In the genomic region with DNA sequence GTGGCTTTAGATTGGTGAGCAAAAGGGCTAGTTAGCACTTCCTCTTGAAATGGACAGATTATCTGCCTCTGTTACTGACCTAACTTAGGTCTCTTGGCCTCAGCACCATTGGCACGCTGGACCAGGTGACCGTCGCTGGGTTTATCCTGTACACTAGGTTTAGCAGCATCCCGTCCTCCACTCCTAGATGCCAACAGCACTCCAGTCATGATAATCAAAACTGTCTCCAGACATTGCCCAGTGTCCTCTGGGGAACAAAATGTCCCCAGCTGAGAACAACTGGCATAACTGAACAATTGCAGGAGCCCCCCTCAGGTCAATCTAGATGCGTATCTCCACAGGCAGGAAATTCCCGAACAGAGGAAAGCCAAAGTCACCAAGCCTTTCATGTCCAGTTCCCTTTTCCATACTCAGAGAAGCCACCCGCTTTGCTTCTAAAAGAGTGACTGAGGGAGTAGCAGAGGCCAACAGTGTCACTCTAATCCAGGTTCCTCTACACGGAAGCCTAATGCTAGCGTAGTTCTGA, we compare ENCODE assay signal across 31 cellular contexts.
"Had no signal": no experiment of that assay in that cellular context is flagged by ENCODE, and none has a peak within 500 bp of the region (broad histone marks: within the 10 kb centered on the region; RNA-seq: fewer than 3 reads in every experiment).

No MANE protein-coding gene starts in this region.

- DNase-seq: activated B cell treated with CpG ODN at 0.5 μM for 24 hours; activated CD4-positive, alpha-beta memory T cell treated with anti-CD3 and anti-CD28 coated beads for 36 hours; activated CD4-positive, alpha-beta T cell treated with anti-CD3 and anti-CD28 coated beads for 48 hours; activated CD8-positive, alpha-beta memory T cell treated with anti-CD3 and anti-CD28 coated beads, Interleukin-2, amount 10 ng/mL, durations not matched to agents 7 days and 5 days; activated CD8-positive, alpha-beta memory T cell treated with anti-CD3 and anti-CD28 coated beads, Interleukin-2, amount 50 U/mL, for 4 hours; activated CD8-positive, alpha-beta T cell treated with anti-CD3 and anti-CD28 coated beads, Interleukin-2, amount 10 ng/mL, durations not matched to agents 7 days and 5 days; activated gamma-delta T cell; activated naive CD4-positive, alpha-beta T cell; activated naive CD4-positive, alpha-beta T cell treated with anti-CD3 and anti-CD28 coated beads, Interleukin-2, amount 10 ng/mL, durations not matched to agents 7 days and 5 days; activated naive CD8-positive, alpha-beta T cell treated with anti-CD3 and anti-CD28 coated beads, Interleukin-2, amount 10 ng/mL, durations not matched to agents 7 days and 5 days; activated T-cell treated with anti-CD3 and anti-CD28 coated beads, Interleukin-2, amount 50 U/mL, for 1 hour; activated T-cell treated with anti-CD3 and anti-CD28 coated beads, Interleukin-2, amount 50 U/mL, for 72 hours; central memory CD4-positive, alpha-beta T cell; cerebellar nuclear complex; colonic mucosa; effector CD8-positive, alpha-beta T cell; foreskin fibroblast; T-helper 1 cell; T-helper 17 cell; T1000; WERI-Rb-1 had no signal

- H3K4me1 ChIP-seq: ascending aorta, breast epithelium, colonic mucosa had no signal

- H3K4me3 Mint-ChIP-seq: activated B cell treated with CpG ODN at 0.5 μM for 24 hours; activated CD4-positive, alpha-beta memory T cell treated with anti-CD3 and anti-CD28 coated beads for 36 hours; activated CD8-positive, alpha-beta memory T cell treated with anti-CD3 and anti-CD28 coated beads, Interleukin-2, amount 10 ng/mL, durations not matched to agents 7 days and 5 days; activated CD8-positive, alpha-beta T cell treated with anti-CD3 and anti-CD28 coated beads, Interleukin-2, amount 10 ng/mL, durations not matched to agents 7 days and 5 days; activated naive CD4-positive, alpha-beta T cell treated with anti-CD3 and anti-CD28 coated beads, Interleukin-2, amount 10 ng/mL, durations not matched to agents 7 days and 5 days; activated naive CD8-positive, alpha-beta T cell treated with anti-CD3 and anti-CD28 coated beads, Interleukin-2, amount 10 ng/mL, durations not matched to agents 7 days and 5 days; activated T-cell treated with anti-CD3 and anti-CD28 coated beads, Interleukin-2, amount 50 U/mL, for 72 hours; brain; T-helper 17 cell; T-helper 2 cell treated with Interferon-gamma antibody and Interleukin-4, amounts not matched to agents 5 μg/mL and 100 μg/mL, for 36 hours had no signal

- H3K27ac Mint-ChIP-seq: activated B cell treated with CpG ODN at 0.5 μM for 24 hours; activated CD4-positive, alpha-beta memory T cell treated with anti-CD3 and anti-CD28 coated beads for 36 hours; activated CD8-positive, alpha-beta memory T cell treated with anti-CD3 and anti-CD28 coated beads, Interleukin-2, amount 10 ng/mL, durations not matched to agents 7 days and 5 days; activated CD8-positive, alpha-beta T cell treated with anti-CD3 and anti-CD28 coated beads, Interleukin-2, amount 10 ng/mL, durations not matched to agents 7 days and 5 days; activated naive CD4-positive, alpha-beta T cell treated with anti-CD3 and anti-CD28 coated beads, Interleukin-2, amount 10 ng/mL, durations not matched to agents 7 days and 5 days; activated naive CD8-positive, alpha-beta T cell treated with anti-CD3 and anti-CD28 coated beads, Interleukin-2, amount 10 ng/mL, durations not matched to agents 7 days and 5 days; activated T-cell treated with anti-CD3 and anti-CD28 coated beads, Interleukin-2, amount 50 U/mL, for 72 hours; T-helper 17 cell; T-helper 2 cell treated with Interferon-gamma antibody and Interleukin-4, amounts not matched to agents 5 μg/mL and 100 μg/mL, for 36 hours had no signal

- H3K4me1 Mint-ChIP-seq: activated B cell treated with CpG ODN at 0.5 μM for 24 hours; activated CD8-positive, alpha-beta memory T cell treated with anti-CD3 and anti-CD28 coated beads, Interleukin-2, amount 10 ng/mL, durations not matched to agents 7 days and 5 days; activated naive CD4-positive, alpha-beta T cell treated with anti-CD3 and anti-CD28 coated beads, Interleukin-2, amount 10 ng/mL, durations not matched to agents 7 days and 5 days; brain; T-helper 17 cell had no signal

- H3K4me3 ChIP-seq: ascending aorta, breast epithelium, cardiac muscle cell, colonic mucosa had no signal

- H3K9me3 ChIP-seq: ascending aorta, breast epithelium, colonic mucosa had no signal

- ATAC-seq: activated CD4-positive, CD25-positive, alpha-beta regulatory T cell treated with anti-CD3 and anti-CD28 coated beads, Interleukin-2, amount 50 U/mL, for 24 hours; activated CD8-positive, alpha-beta memory T cell treated with anti-CD3 and anti-CD28 coated beads, Interleukin-2, amount 10 ng/mL, durations not matched to agents 7 days and 5 days; activated CD8-positive, alpha-beta T cell treated with anti-CD3 and anti-CD28 coated beads, Interleukin-2, amount 10 ng/mL, durations not matched to agents 7 days and 5 days; activated naive CD4-positive, alpha-beta T cell treated with anti-CD3 and anti-CD28 coated beads, Interleukin-2, amount 50 U/mL, for 72 hours; activated T-cell treated with anti-CD3 and anti-CD28 coated beads, Interleukin-2, amount 50 U/mL, for 72 hours; esophagus mucosa; T-helper 17 cell had no signal

- H3K27ac ChIP-seq: ascending aorta, breast epithelium, cardiac muscle cell, colonic mucosa, WERI-Rb-1 had no signal

- H3K27me3 ChIP-seq: ascending aorta, breast epithelium, cardiac muscle cell, colonic mucosa had no signal

- H3K27me3 Mint-ChIP-seq: activated B cell treated with CpG ODN at 0.5 μM for 24 hours; activated CD4-positive, alpha-beta memory T cell treated with anti-CD3 and anti-CD28 coated beads for 36 hours; activated CD8-positive, alpha-beta memory T cell treated with anti-CD3 and anti-CD28 coated beads, Interleukin-2, amount 10 ng/mL, durations not matched to agents 7 days and 5 days; activated naive CD4-positive, alpha-beta T cell treated with anti-CD3 and anti-CD28 coated beads, Interleukin-2, amount 10 ng/mL, durations not matched to agents 7 days and 5 days; activated naive CD8-positive, alpha-beta T cell treated with anti-CD3 and anti-CD28 coated beads, Interleukin-2, amount 10 ng/mL, durations not matched to agents 7 days and 5 days; brain; T-helper 17 cell had no signal

- H3K36me3 ChIP-seq: breast epithelium, cardiac muscle cell, colonic mucosa had no signal

- FAIRE-seq: endometrium, frontal cortex had no signal
